In genomic region chr1:205356424-205357151, GRCh38 we compare ENCODE assay signal across 1 cellular context.
TF ChIP-seq lines count a peak whose summit lies in the region.

KLHDC8A (minus strand) TSS chr1:205356922; CDS start chr1:205343604, 13,318 bp downstream.

TF ChIP-seq in GM23338, 12 proteins besides CTCF, POLR2A, EP300 and RAD21 (continued from another document):
- no peak for TF ChIP-seq ZNF462 (CRISPR knock-in tag; IDR thresholded peaks at IDR 0.05)
